Comparison of ENCODE assay signal across 12 cellular contexts in the genomic region with DNA sequence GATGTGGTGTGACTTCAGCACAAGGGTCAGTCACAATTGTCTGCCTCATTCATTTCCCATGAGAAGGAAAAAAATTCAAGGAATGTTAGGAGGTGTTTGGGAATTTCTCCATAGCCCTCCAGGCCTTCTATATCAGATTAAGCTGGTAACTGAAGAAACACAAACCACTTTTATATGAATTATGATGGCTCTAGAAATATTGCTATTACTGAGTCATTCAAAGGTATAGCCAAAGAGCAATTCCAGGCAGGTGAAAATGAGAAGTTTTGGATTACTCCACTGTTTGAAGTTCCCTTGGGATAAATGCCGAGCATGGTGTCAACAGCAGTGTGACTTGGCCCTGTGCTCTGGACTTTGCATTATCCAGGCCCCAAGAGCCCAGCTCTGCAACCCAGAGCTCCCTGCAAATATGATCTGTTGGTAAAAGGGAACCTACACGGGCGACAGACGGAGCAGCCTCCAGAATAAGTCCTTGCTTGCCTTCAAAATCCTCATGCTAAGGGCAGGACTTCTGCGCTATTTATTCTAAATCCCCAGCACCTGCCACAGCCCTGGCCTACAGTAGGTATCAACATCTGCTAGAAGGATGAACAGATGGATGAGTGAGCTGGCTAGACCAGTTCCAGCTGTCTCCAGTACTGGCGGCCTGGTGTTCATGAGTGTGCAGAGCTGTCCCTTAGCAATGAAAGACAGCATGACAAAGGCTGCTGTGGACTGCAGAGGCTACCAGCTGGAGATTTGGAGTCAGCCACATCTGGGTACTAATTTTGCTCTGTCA.
DNase-seq lines count a peak whose midpoint lies in the region; ATAC-seq, FAIRE-seq and TF ChIP-seq lines count a peak whose summit lies in the region.
"Had no signal": no experiment of that assay in that cellular context is flagged by ENCODE, and none has a peak within 500 bp of the region (broad histone marks: within the 10 kb centered on the region; RNA-seq: fewer than 3 reads in every experiment).

No MANE protein-coding gene starts in this region.

- H2BK120ac ChIP-seq in mesendoderm (ENCODE audit: low read depth, low read length): no peak overlapping the region

- H3K4ac ChIP-seq in mesendoderm (ENCODE audit: low read depth, low read length): no peak overlapping the region

- H3K4me1 ChIP-seq in mesendoderm (ENCODE audit: control insufficient read depth, low read depth, low read length) (no peaks in the 10 kb centered on the region), upper lobe of right lung (peaks cover 16% of the 10 kb centered on the region)

- H3K56ac ChIP-seq in mesendoderm (ENCODE audit: low read length): no peak overlapping the region

- peak; percentile 37 for DNase-seq in D721Med (ENCODE audit: insufficient read length, low spot score)
- peak; percentile 57 for DNase-seq in M059J (ENCODE audit: low read depth)
- peak; percentile 33 to 48 for DNase-seq in SHP77 (lab: John Stamatoyannopoulos, UW)
- peak; percentile 86 for DNase-seq in mesendoderm
- DNase-seq in T-helper 2 cell treated with Interferon-gamma antibody and Interleukin-4, amounts not matched to agents 5 μg/mL and 100 μg/mL, for 36 hours (ENCODE audit: low spot score): no peak
- no peak for DNase-seq in KG1 (lab: John Stamatoyannopoulos, UW)
- no peak for DNase-seq in upper lobe of right lung
- DNase-seq: activated naive CD4-positive, alpha-beta T cell; DMS79 treated with DMSO at 0.1 percent for 48 hours had no signal

- H3K9me3 Mint-ChIP-seq in T-helper 2 cell treated with Interferon-gamma antibody and Interleukin-4, amounts not matched to agents 5 μg/mL and 100 μg/mL, for 36 hours: no peaks in the 10 kb centered on the region

- no peak overlapping the region for H3K18ac ChIP-seq in mesendoderm (ENCODE audit: low read length)

- H3K23ac ChIP-seq in mesendoderm (ENCODE audit: low read length): no peak overlapping the region

- H3K27ac Mint-ChIP-seq in T-helper 2 cell treated with Interferon-gamma antibody and Interleukin-4, amounts not matched to agents 5 μg/mL and 100 μg/mL, for 36 hours: no peak overlapping the region

- H3K4me1 Mint-ChIP-seq in T-helper 2 cell treated with Interferon-gamma antibody and Interleukin-4, amounts not matched to agents 5 μg/mL and 100 μg/mL, for 36 hours (ENCODE audit: low read depth): peaks cover 8% of the 10 kb centered on the region

- no peak overlapping the region for H3K4me3 ChIP-seq in mesendoderm (ENCODE audit: low read length)
- H3K4me3 ChIP-seq in upper lobe of right lung: no peak overlapping the region
- H3K4me3 ChIP-seq: suprapubic skin had no signal

- no peaks in the 10 kb centered on the region for H3K27me3 ChIP-seq in mesendoderm (ENCODE audit: insufficient read depth, low read length, poor library complexity)
- no peaks in the 10 kb centered on the region for H3K27me3 ChIP-seq in upper lobe of right lung
- H3K27me3 ChIP-seq: suprapubic skin had no signal

- no peak overlapping the region for H2AK5ac ChIP-seq in mesendoderm (ENCODE audit: low read length)

- H3K4me2 ChIP-seq in mesendoderm (ENCODE audit: low read length): no peak overlapping the region

- peak; percentile 86 for FAIRE-seq in D721Med (lab: Jason Lieb, UNC)

- intact Hi-C loops in upper lobe of right lung (cut with DNase I): no loop called here

- no peaks in the 10 kb centered on the region for H3K36me3 Mint-ChIP-seq in T-helper 2 cell treated with Interferon-gamma antibody and Interleukin-4, amounts not matched to agents 5 μg/mL and 100 μg/mL, for 36 hours (ENCODE audit: low read depth)

- H3K27ac ChIP-seq in mesendoderm (ENCODE audit: low read depth, low read length): no peak overlapping the region
- H3K27ac ChIP-seq in upper lobe of right lung: no peak overlapping the region
- H3K27ac ChIP-seq: suprapubic skin, VCaP had no signal

- H4K5ac ChIP-seq in mesendoderm (ENCODE audit: low read length): no peak overlapping the region

- H3K36me3 ChIP-seq in mesendoderm (ENCODE audit: control insufficient read depth, insufficient read depth, low read length): no peaks in the 10 kb centered on the region
- no peaks in the 10 kb centered on the region for H3K36me3 ChIP-seq in upper lobe of right lung
- H3K36me3 ChIP-seq: suprapubic skin had no signal

- WGBS in mesendoderm (ENCODE audit: extremely low coverage, insufficient coverage, low lambda C conversion rate): no CpG with 5 or more reads among the region's 6 CpGs

- ATAC-seq in HG03432 (IDR thresholded peaks at IDR 0.05; ENCODE audit: unreplicated experiment) (no peak), upper lobe of right lung (no peak)

- H4K8ac ChIP-seq in mesendoderm (ENCODE audit: low read depth, low read length): no peak overlapping the region

- TF ChIP-seq CTCF in D721Med (IDR thresholded peaks at IDR 0.05; ENCODE audit: insufficient read depth, missing control alignments): no peak
- TF ChIP-seq CTCF in upper lobe of right lung (IDR thresholded peaks at IDR 0.05): no peak

- H3K9ac ChIP-seq in mesendoderm (ENCODE audit: low read length): no peak overlapping the region

- no peaks in the 10 kb centered on the region for H3K9me3 ChIP-seq in upper lobe of right lung
- H3K9me3 ChIP-seq: suprapubic skin had no signal

- no peak overlapping the region for H2BK15ac ChIP-seq in mesendoderm (replicated peaks; ENCODE audit: low read depth)

- no peaks in the 10 kb centered on the region for H3K79me2 ChIP-seq in mesendoderm (ENCODE audit: control insufficient read depth, insufficient read depth, low read length)

- H3K27me3 Mint-ChIP-seq in T-helper 2 cell treated with Interferon-gamma antibody and Interleukin-4, amounts not matched to agents 5 μg/mL and 100 μg/mL, for 36 hours (ENCODE audit: low read depth): peaks cover 29% of the 10 kb centered on the region

- H3K4me3 Mint-ChIP-seq in T-helper 2 cell treated with Interferon-gamma antibody and Interleukin-4, amounts not matched to agents 5 μg/mL and 100 μg/mL, for 36 hours: no peak overlapping the region

- H2BK5ac ChIP-seq in mesendoderm (ENCODE audit: low read length): no peak overlapping the region

- no peaks in the 10 kb centered on the region for H3K79me1 ChIP-seq in mesendoderm (ENCODE audit: low read length)

Comparison
In these comparisons a context has a peak if more than half of its experiments do, and no peak if none do; other contexts are left out.
1. DNase-seq: peak in D721Med (single experiment), M059J (single experiment), SHP77 (2 of 2) and mesendoderm (single experiment); none in T-helper 2 cell treated with Interferon-gamma antibody and Interleukin-4, amounts not matched to agents 5 μg/mL and 100 μg/mL, for 36 hours (single experiment), KG1 (single experiment) and upper lobe of right lung (single experiment).